24 cellular contexts compared by ENCODE assay signal in genomic region chr11:9780929-9781328, GRCh38.
"Had no signal": no experiment of that assay in that cellular context is flagged by ENCODE, and none has a peak within 500 bp of the region (broad histone marks: within the 10 kb centered on the region; RNA-seq: fewer than 3 reads in every experiment).

No MANE protein-coding gene starts in this region.

- H3K9me3 Mint-ChIP-seq: immature natural killer cell, mesothelial cell of epicardium, naive B cell had no signal

- H3K4me3 Mint-ChIP-seq: immature natural killer cell, mesothelial cell of epicardium had no signal

- H3K4me1 ChIP-seq: foreskin keratinocyte, gastroesophageal sphincter, left lung, lower lobe of right lung had no signal

- H3K9me3 ChIP-seq: gastroesophageal sphincter, heart left ventricle, left lung, lower lobe of right lung, mucosa of descending colon had no signal

- H3K27me3 Mint-ChIP-seq: naive B cell had no signal

- DNase-seq: dermis blood vessel endothelial cell; dorsolateral prefrontal cortex; effector CD4-positive, alpha-beta T cell; effector memory CD4-positive, alpha-beta T cell; erythroblast; foreskin keratinocyte; heart left ventricle; hypothalamus; immature natural killer cell; islet precursor cell; kidney; left cardiac atrium; left lung; left ventricle myocardium superior; lower lobe of right lung; mesenchymal stem cell; mucosa of descending colon; naive B cell had no signal

- H3K4me2 ChIP-seq: hepatocyte had no signal

- H3K4me1 Mint-ChIP-seq: immature natural killer cell had no signal

- H3K27ac ChIP-seq: coronary artery, epithelial cell of prostate, foreskin keratinocyte, gastroesophageal sphincter, heart left ventricle, hepatocyte, left lung, lower lobe of right lung had no signal

- H2AFZ ChIP-seq: hepatocyte had no signal

- H3K4me3 ChIP-seq: coronary artery, dorsolateral prefrontal cortex, gastroesophageal sphincter, heart left ventricle, hepatocyte, left lung, lower lobe of right lung, mucosa of descending colon had no signal

- ATAC-seq: esophagus mucosa, foreskin keratinocyte, gastroesophageal sphincter, heart left ventricle, left cardiac atrium, left lung, left ventricle myocardium superior, lower lobe of right lung, mucosa of descending colon had no signal

- H3K79me2 ChIP-seq: hepatocyte had no signal

- H3K27ac Mint-ChIP-seq: immature natural killer cell, mesothelial cell of epicardium, naive B cell had no signal

- H3K27me3 ChIP-seq: dorsolateral prefrontal cortex, foreskin keratinocyte, gastroesophageal sphincter, heart left ventricle, hepatocyte, left lung had no signal
